Comparison of ENCODE assay signal across 1 cellular context in the genomic region with DNA sequence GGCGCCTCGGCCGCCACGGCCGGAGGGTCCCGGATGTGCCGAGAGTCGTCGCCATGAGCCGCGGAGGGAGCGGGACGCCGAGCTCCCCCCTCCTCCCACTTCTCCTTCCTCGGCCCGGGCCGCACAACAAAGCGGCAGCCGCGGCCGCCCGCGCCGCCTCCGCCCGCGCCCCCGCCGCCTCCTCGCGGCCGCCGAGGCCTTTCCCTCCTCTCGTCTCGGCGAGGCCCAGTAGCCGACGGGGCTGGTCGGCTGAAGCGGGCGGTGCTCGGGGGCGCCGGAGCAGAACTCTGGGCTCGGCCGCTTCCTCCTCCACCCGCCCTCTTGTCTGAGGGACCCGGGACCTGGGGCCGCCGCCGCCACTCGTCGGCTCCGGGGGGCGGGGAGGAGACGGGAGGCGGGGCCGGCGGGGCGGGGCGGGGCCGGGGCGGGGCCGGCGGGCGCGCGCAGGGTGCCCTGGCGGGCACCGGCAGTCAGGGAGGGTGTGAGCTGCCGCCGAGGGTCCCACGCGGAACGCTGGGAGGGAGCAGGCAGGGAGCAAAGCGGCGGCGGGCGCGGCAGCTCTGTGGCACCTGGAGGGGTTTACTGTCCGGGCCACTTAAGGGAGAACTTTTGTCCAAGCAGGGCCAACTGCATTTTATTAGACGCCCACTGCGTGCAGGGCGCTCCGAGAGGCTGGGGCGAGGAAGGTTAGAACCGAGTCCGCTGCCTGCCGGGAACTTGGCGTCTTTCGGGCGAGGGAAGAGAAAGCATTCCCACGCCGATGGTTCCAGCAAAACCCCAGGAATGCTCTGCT.
TF ChIP-seq lines count a peak whose summit lies in the region.

TSS of gene SMURF2 (minus strand) at position 327 of the 793 bp plus-strand sequence. CDS start 427 bp downstream, outside the sequence.

TF ChIP-seq in K562, 482 proteins besides CTCF, POLR2A, EP300 and RAD21 (continued from another document):
- no peak for TF ChIP-seq ZBTB40 (IDR thresholded peaks at IDR 0.05)
- no peak for TF ChIP-seq ZBTB40 (CRISPR knock-in tag; IDR thresholded peaks at IDR 0.05)
- peak; percentile 86 to 94 for TF ChIP-seq MAZ (CRISPR knock-in tag; conservative IDR thresholded peaks at IDR 0.05 in 1 of 2, IDR thresholded peaks at IDR 0.05 in 1 of 2)
- TF ChIP-seq, protein P1, sequence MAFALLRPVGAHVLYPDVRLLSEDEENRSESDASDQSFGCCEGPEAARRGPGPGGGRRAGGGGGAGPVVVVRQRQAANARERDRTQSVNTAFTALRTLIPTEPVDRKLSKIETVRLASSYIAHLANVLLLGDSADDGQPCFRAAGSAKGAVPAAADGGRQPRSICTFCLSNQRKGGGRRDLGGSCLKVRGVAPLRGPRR (CRISPR knock-in tag; IDR thresholded peaks at IDR 0.05): no peak
- no peak for TF ChIP-seq ZNF830 (CRISPR knock-in tag; IDR thresholded peaks at IDR 0.05)
